ENCODE assay signal across 1 cellular context in the genomic region with DNA sequence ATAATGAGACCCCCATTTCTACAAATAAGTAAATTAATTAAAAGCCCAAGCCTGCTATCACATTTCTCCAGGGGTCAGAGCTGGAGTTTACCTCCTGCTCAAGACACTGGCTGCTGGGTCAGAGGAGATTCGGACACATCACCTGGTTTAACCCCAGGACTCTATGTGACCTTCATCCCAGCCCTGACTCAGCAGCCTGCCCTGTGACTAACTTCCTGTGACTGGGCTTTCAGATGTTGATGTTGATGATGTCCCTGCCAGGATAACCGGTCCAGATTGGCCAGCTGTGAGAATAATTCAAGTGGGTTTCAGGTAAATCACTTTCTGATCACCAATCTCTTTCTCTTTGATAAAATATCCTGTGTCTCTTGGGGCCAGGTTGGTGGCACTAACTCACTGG.
A peak's percentile ranks its signal among the peaks of the same experiment; 100 is the strongest.
TF ChIP-seq lines count a peak whose summit lies in the region.

No MANE protein-coding gene starts in this region.

TF ChIP-seq in HepG2, 621 proteins besides CTCF, POLR2A, EP300 and RAD21 (continued from another document and continues in another):
- TF ChIP-seq ZNF552 (CRISPR knock-in tag; IDR thresholded peaks at IDR 0.05; ENCODE audit: borderline replicate concordance) (no peak), SMAD3 (CRISPR knock-in tag; IDR thresholded peaks at IDR 0.05) (no peak), ZNF430 (CRISPR knock-in tag; IDR thresholded peaks at IDR 0.05) (no peak), ZNF143 (CRISPR knock-in tag; IDR thresholded peaks at IDR 0.05) (no peak), MAFK (conservative IDR thresholded peaks at IDR 0.05 in 1 of 2, IDR thresholded peaks at IDR 0.05 in 1 of 2; ENCODE audit: low read length in 2 of 2) (peak; percentile 41 to 54; a peak in 3 of 4 replicates), PPARG (CRISPR knock-in tag; conservative IDR thresholded peaks at IDR 0.05) (no peak), DPF2 (CRISPR knock-in tag; IDR thresholded peaks at IDR 0.05; ENCODE audit: borderline replicate concordance, low read depth) (no peak), MED1 (CRISPR knock-in tag; IDR thresholded peaks at IDR 0.05) (no peak), ZNF841 (CRISPR knock-in tag; IDR thresholded peaks at IDR 0.05; ENCODE audit: borderline replicate concordance) (no peak), NR2F6 (IDR thresholded peaks at IDR 0.05) (no peak), NR2F6 (CRISPR knock-in tag; IDR thresholded peaks at IDR 0.05) (0 out of 2 replicates have a peak, but pooled peaks have one; percentile 8), ATAD3A (CRISPR knock-in tag; IDR thresholded peaks at IDR 0.05) (no peak), ZC3H13 (CRISPR knock-in tag; IDR thresholded peaks at IDR 0.05) (no peak), RXRB (CRISPR knock-in tag; IDR thresholded peaks at IDR 0.05; ENCODE audit: borderline replicate concordance) (peak; percentile 87), NFYB (CRISPR knock-in tag; IDR thresholded peaks at IDR 0.05) (no peak), GLI4 (CRISPR knock-in tag; IDR thresholded peaks at IDR 0.05; ENCODE audit: borderline replicate concordance) (no peak), ESRRA (CRISPR knock-in tag; IDR thresholded peaks at IDR 0.05; ENCODE audit: low read depth) (no peak), ATF7 (IDR thresholded peaks at IDR 0.05) (no peak), ATF7 (CRISPR knock-in tag; IDR thresholded peaks at IDR 0.05) (no peak), ZSCAN21 (CRISPR knock-in tag; IDR thresholded peaks at IDR 0.05; ENCODE audit: borderline replicate concordance) (no peak), RARA (CRISPR knock-in tag; IDR thresholded peaks at IDR 0.05) (peak; percentile 80), RXRA (CRISPR knock-in tag; IDR thresholded peaks at IDR 0.05) (peak; percentile 61; the same call in 1 of the 2 replicates), KAT8 (CRISPR knock-in tag; IDR thresholded peaks at IDR 0.05) (no peak), ZNF792 (CRISPR knock-in tag; IDR thresholded peaks at IDR 0.05) (no peak), FOSL2 (CRISPR knock-in tag; IDR thresholded peaks at IDR 0.05) (peak; percentile 84), TEAD3 (CRISPR knock-in tag; optimal IDR thresholded peaks at IDR 0.05; ENCODE audit: borderline replicate concordance) (no peak), ZBTB7A (CRISPR knock-in tag; IDR thresholded peaks at IDR 0.05) (no peak), ZIK1 (CRISPR knock-in tag; IDR thresholded peaks at IDR 0.05; ENCODE audit: borderline replicate concordance, low read depth) (no peak), MAFF (IDR thresholded peaks at IDR 0.05; ENCODE audit: low read depth, low read length) (peak; percentile 60; the same call in 1 of the 2 replicates)
- TF ChIP-seq, protein P1, sequence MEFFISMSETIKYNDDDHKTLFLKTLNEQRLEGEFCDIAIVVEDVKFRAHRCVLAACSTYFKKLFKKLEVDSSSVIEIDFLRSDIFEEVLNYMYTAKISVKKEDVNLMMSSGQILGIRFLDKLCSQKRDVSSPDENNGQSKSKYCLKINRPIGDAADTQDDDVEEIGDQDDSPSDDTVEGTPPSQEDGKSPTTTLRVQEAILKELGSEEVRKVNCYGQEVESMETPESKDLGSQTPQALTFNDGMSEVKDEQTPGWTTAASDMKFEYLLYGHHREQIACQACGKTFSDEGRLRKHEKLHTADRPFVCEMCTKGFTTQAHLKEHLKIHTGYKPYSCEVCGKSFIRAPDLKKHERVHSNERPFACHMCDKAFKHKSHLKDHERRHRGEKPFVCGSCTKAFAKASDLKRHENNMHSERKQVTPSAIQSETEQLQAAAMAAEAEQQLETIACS (CRISPR knock-in tag; IDR thresholded peaks at IDR 0.05), result no peak
- TF ChIP-seq, protein P2, sequence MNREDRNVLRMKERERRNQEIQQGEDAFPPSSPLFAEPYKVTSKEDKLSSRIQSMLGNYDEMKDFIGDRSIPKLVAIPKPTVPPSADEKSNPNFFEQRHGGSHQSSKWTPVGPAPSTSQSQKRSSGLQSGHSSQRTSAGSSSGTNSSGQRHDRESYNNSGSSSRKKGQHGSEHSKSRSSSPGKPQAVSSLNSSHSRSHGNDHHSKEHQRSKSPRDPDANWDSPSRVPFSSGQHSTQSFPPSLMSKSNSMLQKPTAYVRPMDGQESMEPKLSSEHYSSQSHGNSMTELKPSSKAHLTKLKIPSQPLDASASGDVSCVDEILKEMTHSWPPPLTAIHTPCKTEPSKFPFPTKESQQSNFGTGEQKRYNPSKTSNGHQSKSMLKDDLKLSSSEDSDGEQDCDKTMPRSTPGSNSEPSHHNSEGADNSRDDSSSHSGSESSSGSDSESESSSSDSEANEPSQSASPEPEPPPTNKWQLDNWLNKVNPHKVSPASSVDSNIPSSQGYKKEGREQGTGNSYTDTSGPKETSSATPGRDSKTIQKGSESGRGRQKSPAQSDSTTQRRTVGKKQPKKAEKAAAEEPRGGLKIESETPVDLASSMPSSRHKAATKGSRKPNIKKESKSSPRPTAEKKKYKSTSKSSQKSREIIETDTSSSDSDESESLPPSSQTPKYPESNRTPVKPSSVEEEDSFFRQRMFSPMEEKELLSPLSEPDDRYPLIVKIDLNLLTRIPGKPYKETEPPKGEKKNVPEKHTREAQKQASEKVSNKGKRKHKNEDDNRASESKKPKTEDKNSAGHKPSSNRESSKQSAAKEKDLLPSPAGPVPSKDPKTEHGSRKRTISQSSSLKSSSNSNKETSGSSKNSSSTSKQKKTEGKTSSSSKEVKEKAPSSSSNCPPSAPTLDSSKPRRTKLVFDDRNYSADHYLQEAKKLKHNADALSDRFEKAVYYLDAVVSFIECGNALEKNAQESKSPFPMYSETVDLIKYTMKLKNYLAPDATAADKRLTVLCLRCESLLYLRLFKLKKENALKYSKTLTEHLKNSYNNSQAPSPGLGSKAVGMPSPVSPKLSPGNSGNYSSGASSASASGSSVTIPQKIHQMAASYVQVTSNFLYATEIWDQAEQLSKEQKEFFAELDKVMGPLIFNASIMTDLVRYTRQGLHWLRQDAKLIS (CRISPR knock-in tag; IDR thresholded peaks at IDR 0.05), result no peak
- TF ChIP-seq, protein P3, sequence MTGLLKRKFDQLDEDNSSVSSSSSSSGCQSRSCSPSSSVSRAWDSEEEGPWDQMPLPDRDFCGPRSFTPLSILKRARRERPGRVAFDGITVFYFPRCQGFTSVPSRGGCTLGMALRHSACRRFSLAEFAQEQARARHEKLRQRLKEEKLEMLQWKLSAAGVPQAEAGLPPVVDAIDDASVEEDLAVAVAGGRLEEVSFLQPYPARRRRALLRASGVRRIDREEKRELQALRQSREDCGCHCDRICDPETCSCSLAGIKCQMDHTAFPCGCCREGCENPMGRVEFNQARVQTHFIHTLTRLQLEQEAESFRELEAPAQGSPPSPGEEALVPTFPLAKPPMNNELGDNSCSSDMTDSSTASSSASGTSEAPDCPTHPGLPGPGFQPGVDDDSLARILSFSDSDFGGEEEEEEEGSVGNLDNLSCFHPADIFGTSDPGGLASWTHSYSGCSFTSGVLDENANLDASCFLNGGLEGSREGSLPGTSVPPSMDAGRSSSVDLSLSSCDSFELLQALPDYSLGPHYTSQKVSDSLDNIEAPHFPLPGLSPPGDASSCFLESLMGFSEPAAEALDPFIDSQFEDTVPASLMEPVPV (CRISPR knock-in tag; IDR thresholded peaks at IDR 0.05), result no peak
- TF ChIP-seq, protein P4, sequence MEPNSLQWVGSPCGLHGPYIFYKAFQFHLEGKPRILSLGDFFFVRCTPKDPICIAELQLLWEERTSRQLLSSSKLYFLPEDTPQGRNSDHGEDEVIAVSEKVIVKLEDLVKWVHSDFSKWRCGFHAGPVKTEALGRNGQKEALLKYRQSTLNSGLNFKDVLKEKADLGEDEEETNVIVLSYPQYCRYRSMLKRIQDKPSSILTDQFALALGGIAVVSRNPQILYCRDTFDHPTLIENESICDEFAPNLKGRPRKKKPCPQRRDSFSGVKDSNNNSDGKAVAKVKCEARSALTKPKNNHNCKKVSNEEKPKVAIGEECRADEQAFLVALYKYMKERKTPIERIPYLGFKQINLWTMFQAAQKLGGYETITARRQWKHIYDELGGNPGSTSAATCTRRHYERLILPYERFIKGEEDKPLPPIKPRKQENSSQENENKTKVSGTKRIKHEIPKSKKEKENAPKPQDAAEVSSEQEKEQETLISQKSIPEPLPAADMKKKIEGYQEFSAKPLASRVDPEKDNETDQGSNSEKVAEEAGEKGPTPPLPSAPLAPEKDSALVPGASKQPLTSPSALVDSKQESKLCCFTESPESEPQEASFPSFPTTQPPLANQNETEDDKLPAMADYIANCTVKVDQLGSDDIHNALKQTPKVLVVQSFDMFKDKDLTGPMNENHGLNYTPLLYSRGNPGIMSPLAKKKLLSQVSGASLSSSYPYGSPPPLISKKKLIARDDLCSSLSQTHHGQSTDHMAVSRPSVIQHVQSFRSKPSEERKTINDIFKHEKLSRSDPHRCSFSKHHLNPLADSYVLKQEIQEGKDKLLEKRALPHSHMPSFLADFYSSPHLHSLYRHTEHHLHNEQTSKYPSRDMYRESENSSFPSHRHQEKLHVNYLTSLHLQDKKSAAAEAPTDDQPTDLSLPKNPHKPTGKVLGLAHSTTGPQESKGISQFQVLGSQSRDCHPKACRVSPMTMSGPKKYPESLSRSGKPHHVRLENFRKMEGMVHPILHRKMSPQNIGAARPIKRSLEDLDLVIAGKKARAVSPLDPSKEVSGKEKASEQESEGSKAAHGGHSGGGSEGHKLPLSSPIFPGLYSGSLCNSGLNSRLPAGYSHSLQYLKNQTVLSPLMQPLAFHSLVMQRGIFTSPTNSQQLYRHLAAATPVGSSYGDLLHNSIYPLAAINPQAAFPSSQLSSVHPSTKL (CRISPR knock-in tag; IDR thresholded peaks at IDR 0.05), result 0 out of 2 replicates have a peak, but pooled peaks have one; percentile 11
- TF ChIP-seq, protein P5, sequence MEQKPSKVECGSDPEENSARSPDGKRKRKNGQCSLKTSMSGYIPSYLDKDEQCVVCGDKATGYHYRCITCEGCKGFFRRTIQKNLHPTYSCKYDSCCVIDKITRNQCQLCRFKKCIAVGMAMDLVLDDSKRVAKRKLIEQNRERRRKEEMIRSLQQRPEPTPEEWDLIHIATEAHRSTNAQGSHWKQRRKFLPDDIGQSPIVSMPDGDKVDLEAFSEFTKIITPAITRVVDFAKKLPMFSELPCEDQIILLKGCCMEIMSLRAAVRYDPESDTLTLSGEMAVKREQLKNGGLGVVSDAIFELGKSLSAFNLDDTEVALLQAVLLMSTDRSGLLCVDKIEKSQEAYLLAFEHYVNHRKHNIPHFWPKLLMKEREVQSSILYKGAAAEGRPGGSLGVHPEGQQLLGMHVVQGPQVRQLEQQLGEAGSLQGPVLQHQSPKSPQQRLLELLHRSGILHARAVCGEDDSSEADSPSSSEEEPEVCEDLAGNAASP (CRISPR knock-in tag; IDR thresholded peaks at IDR 0.05; ENCODE audit: borderline replicate concordance), result peak; percentile 94
- TF ChIP-seq, protein P6, sequence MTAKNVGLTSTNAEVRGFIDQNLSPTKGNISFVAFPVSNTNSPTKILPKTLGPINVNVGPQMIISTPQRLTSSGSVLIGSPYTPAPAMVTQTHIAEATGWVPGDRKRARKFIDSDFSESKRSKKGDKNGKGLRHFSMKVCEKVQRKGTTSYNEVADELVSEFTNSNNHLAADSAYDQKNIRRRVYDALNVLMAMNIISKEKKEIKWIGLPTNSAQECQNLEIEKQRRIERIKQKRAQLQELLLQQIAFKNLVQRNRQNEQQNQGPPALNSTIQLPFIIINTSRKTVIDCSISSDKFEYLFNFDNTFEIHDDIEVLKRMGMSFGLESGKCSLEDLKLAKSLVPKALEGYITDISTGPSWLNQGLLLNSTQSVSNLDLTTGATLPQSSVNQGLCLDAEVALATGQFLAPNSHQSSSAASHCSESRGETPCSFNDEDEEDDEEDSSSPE (CRISPR knock-in tag; IDR thresholded peaks at IDR 0.05), result no peak
- TF ChIP-seq, protein P7, sequence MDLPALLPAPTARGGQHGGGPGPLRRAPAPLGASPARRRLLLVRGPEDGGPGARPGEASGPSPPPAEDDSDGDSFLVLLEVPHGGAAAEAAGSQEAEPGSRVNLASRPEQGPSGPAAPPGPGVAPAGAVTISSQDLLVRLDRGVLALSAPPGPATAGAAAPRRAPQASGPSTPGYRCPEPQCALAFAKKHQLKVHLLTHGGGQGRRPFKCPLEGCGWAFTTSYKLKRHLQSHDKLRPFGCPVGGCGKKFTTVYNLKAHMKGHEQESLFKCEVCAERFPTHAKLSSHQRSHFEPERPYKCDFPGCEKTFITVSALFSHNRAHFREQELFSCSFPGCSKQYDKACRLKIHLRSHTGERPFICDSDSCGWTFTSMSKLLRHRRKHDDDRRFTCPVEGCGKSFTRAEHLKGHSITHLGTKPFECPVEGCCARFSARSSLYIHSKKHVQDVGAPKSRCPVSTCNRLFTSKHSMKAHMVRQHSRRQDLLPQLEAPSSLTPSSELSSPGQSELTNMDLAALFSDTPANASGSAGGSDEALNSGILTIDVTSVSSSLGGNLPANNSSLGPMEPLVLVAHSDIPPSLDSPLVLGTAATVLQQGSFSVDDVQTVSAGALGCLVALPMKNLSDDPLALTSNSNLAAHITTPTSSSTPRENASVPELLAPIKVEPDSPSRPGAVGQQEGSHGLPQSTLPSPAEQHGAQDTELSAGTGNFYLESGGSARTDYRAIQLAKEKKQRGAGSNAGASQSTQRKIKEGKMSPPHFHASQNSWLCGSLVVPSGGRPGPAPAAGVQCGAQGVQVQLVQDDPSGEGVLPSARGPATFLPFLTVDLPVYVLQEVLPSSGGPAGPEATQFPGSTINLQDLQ (CRISPR knock-in tag; IDR thresholded peaks at IDR 0.05), result no peak
- TF ChIP-seq, protein P8, sequence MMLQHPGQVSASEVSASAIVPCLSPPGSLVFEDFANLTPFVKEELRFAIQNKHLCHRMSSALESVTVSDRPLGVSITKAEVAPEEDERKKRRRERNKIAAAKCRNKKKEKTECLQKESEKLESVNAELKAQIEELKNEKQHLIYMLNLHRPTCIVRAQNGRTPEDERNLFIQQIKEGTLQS (CRISPR knock-in tag; IDR thresholded peaks at IDR 0.05), result no peak
- TF ChIP-seq, protein P9, sequence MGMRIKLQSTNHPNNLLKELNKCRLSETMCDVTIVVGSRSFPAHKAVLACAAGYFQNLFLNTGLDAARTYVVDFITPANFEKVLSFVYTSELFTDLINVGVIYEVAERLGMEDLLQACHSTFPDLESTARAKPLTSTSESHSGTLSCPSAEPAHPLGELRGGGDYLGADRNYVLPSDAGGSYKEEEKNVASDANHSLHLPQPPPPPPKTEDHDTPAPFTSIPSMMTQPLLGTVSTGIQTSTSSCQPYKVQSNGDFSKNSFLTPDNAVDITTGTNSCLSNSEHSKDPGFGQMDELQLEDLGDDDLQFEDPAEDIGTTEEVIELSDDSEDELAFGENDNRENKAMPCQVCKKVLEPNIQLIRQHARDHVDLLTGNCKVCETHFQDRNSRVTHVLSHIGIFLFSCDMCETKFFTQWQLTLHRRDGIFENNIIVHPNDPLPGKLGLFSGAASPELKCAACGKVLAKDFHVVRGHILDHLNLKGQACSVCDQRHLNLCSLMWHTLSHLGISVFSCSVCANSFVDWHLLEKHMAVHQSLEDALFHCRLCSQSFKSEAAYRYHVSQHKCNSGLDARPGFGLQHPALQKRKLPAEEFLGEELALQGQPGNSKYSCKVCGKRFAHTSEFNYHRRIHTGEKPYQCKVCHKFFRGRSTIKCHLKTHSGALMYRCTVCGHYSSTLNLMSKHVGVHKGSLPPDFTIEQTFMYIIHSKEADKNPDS (CRISPR knock-in tag; IDR thresholded peaks at IDR 0.05), result no peak
- TF ChIP-seq, protein P10, sequence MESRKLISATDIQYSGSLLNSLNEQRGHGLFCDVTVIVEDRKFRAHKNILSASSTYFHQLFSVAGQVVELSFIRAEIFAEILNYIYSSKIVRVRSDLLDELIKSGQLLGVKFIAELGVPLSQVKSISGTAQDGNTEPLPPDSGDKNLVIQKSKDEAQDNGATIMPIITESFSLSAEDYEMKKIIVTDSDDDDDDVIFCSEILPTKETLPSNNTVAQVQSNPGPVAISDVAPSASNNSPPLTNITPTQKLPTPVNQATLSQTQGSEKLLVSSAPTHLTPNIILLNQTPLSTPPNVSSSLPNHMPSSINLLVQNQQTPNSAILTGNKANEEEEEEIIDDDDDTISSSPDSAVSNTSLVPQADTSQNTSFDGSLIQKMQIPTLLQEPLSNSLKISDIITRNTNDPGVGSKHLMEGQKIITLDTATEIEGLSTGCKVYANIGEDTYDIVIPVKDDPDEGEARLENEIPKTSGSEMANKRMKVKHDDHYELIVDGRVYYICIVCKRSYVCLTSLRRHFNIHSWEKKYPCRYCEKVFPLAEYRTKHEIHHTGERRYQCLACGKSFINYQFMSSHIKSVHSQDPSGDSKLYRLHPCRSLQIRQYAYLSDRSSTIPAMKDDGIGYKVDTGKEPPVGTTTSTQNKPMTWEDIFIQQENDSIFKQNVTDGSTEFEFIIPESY (CRISPR knock-in tag; IDR thresholded peaks at IDR 0.05), result no peak
